ENCODE assay signal across 30 cellular contexts in the genomic region with DNA sequence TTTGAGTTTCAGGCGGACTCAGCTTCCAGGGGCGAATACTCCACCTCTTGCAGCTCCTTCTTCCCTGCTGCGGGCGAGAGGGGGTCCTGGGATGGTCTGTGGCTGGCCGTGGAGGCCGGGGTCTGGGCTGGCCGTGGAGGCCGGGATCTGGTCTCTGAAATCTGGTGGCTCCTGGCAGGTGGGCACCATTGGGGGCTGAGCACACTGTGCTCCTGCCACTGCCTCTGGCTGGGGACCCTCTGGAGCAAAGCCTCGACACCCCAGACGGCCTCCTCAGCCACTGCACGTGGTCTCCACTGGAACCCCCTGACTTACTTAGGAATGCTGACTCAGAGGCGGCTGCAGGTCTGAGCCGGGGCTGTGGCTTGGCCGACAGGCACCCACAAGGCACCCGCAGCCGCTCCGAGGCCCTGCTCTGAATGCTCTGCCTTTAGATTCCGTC.
"Had no signal": no experiment of that assay in that cellular context is flagged by ENCODE, and none has a peak within 500 bp of the region (broad histone marks: within the 10 kb centered on the region; RNA-seq: fewer than 3 reads in every experiment).

No MANE protein-coding gene starts in this region.

- ATAC-seq: activated T-cell treated with anti-CD3 and anti-CD28 coated beads, Interleukin-2, amount 50 U/mL, for 4 hours; Right ventricle myocardium inferior; SK-N-SH treated with all-trans-retinoic acid at 6 μM for 48 hours; T-cell; T-helper 17 cell had no signal

- H3K27ac ChIP-seq: brain microvascular endothelial cell, KMS-11, PC-9, RWPE1, VCaP had no signal

- H3K4me2 ChIP-seq: KMS-11, PC-9 had no signal

- H3K36me3 ChIP-seq: brain microvascular endothelial cell had no signal

- H3K4me3 ChIP-seq: PC-9 had no signal

- DNase-seq: activated B cell treated with CpG ODN at 0.5 μM for 24 hours; activated CD4-positive, alpha-beta memory T cell treated with anti-CD3 and anti-CD28 coated beads for 36 hours; activated CD4-positive, alpha-beta T cell treated with anti-CD3 and anti-CD28 coated beads for 4 hours; activated CD4-positive, alpha-beta T cell treated with anti-CD3 and anti-CD28 coated beads, Interleukin-2, amount 50 U/mL, for 1 hour; activated CD4-positive, CD25-positive, alpha-beta regulatory T cell treated with anti-CD3 and anti-CD28 coated beads, Interleukin-2, amount 50 U/mL, for 72 hours; activated CD8-positive, alpha-beta memory T cell treated with anti-CD3 and anti-CD28 coated beads, Interleukin-2, amount 50 U/mL, for 4 hours; activated naive CD4-positive, alpha-beta T cell treated with anti-CD3 and anti-CD28 coated beads, Interleukin-2, amount 10 ng/mL, durations not matched to agents 7 days and 5 days; activated T-cell treated with anti-CD3 and anti-CD28 coated beads for 4 hours; activated T-cell treated with anti-CD3 and anti-CD28 coated beads, Interleukin-2, amount 50 U/mL, for 4 hours; amniotic stem cell; aorta; brain microvascular endothelial cell; MM.1S; MV-4-11; NCI-H1092; NCI-H1436 treated with DMSO at 0.1 percent for 48 hours; NCI-H1694 treated with DMSO at 0.1 percent for 48 hours; NCI-H2029; NCI-H510A; NCI-H526; NCI-H748 treated with DMSO at 0.1 percent for 48 hours; PC-9; SIG-M5; T-cell; T-helper 17 cell had no signal

- H3K9ac ChIP-seq: KMS-11 had no signal

- H3K27me3 ChIP-seq: brain microvascular endothelial cell had no signal
